In genomic region chr11:61390161-61390560, GRCh38 we compare ENCODE assay signal across 23 cellular contexts.
"Had no signal": no experiment of that assay in that cellular context is flagged by ENCODE, and none has a peak within 500 bp of the region (broad histone marks: within the 10 kb centered on the region; RNA-seq: fewer than 3 reads in every experiment).

No MANE protein-coding gene starts in this region.

- ATAC-seq: activated CD4-positive, alpha-beta T cell treated with anti-CD3 and anti-CD28 coated beads for 36 hours; activated T-cell treated with anti-CD3 and anti-CD28 coated beads, Interleukin-2, amount 50 U/mL, for 4 hours; body of pancreas; heart right ventricle; left colon; right cardiac atrium had no signal

- H3K27me3 ChIP-seq: body of pancreas, cardiac muscle cell, esophagus squamous epithelium, heart right ventricle, tibial artery had no signal

- H3K4me3 ChIP-seq: body of pancreas, cardiac muscle cell, esophagus squamous epithelium, heart right ventricle, tibial artery had no signal

- H3K9me3 Mint-ChIP-seq: activated B cell treated with CpG ODN at 0.5 μM for 24 hours; activated T-cell treated with anti-CD3 and anti-CD28 coated beads, Interleukin-2, amount 50 U/mL, for 4 hours; memory B cell; stimulated activated naive CD8-positive, alpha-beta T cell treated with anti-CD3 and anti-CD28 coated beads, Interleukin-15, Interleukin-2, amounts not matched to agents 100 ng/mL and 50 ng/mL, for 24 hours had no signal

- H3K27me3 Mint-ChIP-seq: activated B cell treated with CpG ODN at 0.5 μM for 24 hours; activated CD4-positive, alpha-beta T cell treated with anti-CD3 and anti-CD28 coated beads for 36 hours; activated naive CD8-positive, alpha-beta T cell treated with anti-CD3 and anti-CD28 coated beads, Interleukin-2, amount 10 ng/mL, durations not matched to agents 7 days and 5 days; memory B cell; stimulated activated naive CD8-positive, alpha-beta T cell treated with anti-CD3 and anti-CD28 coated beads, Interleukin-15, Interleukin-2, amounts not matched to agents 100 ng/mL and 50 ng/mL, for 24 hours had no signal

- H3K4me3 Mint-ChIP-seq: activated CD4-positive, alpha-beta T cell treated with anti-CD3 and anti-CD28 coated beads for 36 hours; activated naive CD8-positive, alpha-beta T cell treated with anti-CD3 and anti-CD28 coated beads, Interleukin-2, amount 10 ng/mL, durations not matched to agents 7 days and 5 days; activated T-cell treated with anti-CD3 and anti-CD28 coated beads, Interleukin-2, amount 50 U/mL, for 4 hours; endodermal cell; memory B cell; nephron progenitor cell; stimulated activated naive CD8-positive, alpha-beta T cell treated with anti-CD3 and anti-CD28 coated beads, Interleukin-15, Interleukin-2, amounts not matched to agents 100 ng/mL and 50 ng/mL, for 24 hours had no signal

- H3K27ac ChIP-seq: body of pancreas, cardiac muscle cell, esophagus squamous epithelium, heart right ventricle, parathyroid adenoma, tibial artery had no signal

- DNase-seq: activated B cell treated with CpG ODN at 0.5 μM for 24 hours; activated CD4-positive, alpha-beta T cell treated with anti-CD3 and anti-CD28 coated beads for 36 hours; activated CD4-positive, alpha-beta T cell treated with anti-CD3 and anti-CD28 coated beads, Interleukin-2, amount 50 U/mL, for 48 hours; activated CD8-positive, alpha-beta memory T cell treated with anti-CD3 and anti-CD28 coated beads, Interleukin-2, amount 50 U/mL, for 48 hours; activated naive CD4-positive, alpha-beta T cell treated with Interleukin-2 at 50 U/mL for 16 hours; activated naive CD8-positive, alpha-beta T cell treated with anti-CD3 and anti-CD28 coated beads, Interleukin-2, amount 10 ng/mL, durations not matched to agents 7 days and 5 days; activated T-cell treated with anti-CD3 and anti-CD28 coated beads, Interleukin-2, amount 50 U/mL, for 4 hours; body of pancreas; cortex of kidney; endodermal cell; esophagus squamous epithelium; heart right ventricle; left colon; nephron progenitor cell; nucleus accumbens; right cardiac atrium; stimulated activated CD4-positive, alpha-beta T cell treated with anti-CD3 and anti-CD28 coated beads, Interleukin-12 subunit alpha, Interleukin-12 subunit beta, amount 100 ng/mL, for 4 hours; stimulated activated CD4-positive, alpha-beta T cell treated with anti-CD3 and anti-CD28 coated beads, Interleukin-4, amount 100 ng/mL, for 4 hours; tibial artery had no signal

- H3K27ac Mint-ChIP-seq: activated B cell treated with CpG ODN at 0.5 μM for 24 hours; activated CD4-positive, alpha-beta T cell treated with anti-CD3 and anti-CD28 coated beads for 36 hours; activated naive CD8-positive, alpha-beta T cell treated with anti-CD3 and anti-CD28 coated beads, Interleukin-2, amount 10 ng/mL, durations not matched to agents 7 days and 5 days; endodermal cell; memory B cell; nephron progenitor cell; stimulated activated naive CD8-positive, alpha-beta T cell treated with anti-CD3 and anti-CD28 coated beads, Interleukin-15, Interleukin-2, amounts not matched to agents 100 ng/mL and 50 ng/mL, for 24 hours had no signal

- H3K9me3 ChIP-seq: body of pancreas, esophagus squamous epithelium, heart right ventricle, tibial artery had no signal
